11 cellular contexts compared by ENCODE assay signal in the genomic region with DNA sequence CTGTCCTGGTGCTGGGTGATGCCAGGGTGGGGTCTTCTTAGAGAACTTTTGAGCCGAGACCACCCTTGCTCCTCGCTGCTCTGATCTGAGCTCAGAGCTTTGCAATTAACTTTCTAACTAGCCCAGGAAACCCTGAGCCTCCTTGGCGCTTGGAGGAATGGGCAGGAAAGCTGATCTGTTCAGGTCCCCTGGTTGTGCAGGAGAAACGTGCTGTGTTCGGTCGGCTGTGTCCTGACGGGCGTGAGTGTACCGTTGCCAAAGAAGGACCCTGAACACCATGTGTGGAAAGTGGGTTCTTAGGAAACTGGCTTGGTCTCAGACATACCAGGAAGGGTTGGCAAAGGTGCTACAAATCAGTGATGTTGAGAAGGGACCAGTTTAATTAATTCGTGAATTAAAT. TPM values are rescaled to one million over a fixed set of nuclear protein-coding genes. Genes with fewer than 3 reads are reported as not detected.
DNase-seq lines count a peak whose midpoint lies in the region; ATAC-seq and TF ChIP-seq lines count a peak whose summit lies in the region.
"Had no signal": no experiment of that assay in that cellular context is flagged by ENCODE, and none has a peak within 500 bp of the region (broad histone marks: within the 10 kb centered on the region; RNA-seq: fewer than 3 reads in every experiment).

No MANE protein-coding gene starts in this region.

- H3K36me3 ChIP-seq in CD8-positive, alpha-beta T cell (ENCODE audit: insufficient read depth, low read length), result peaks cover 54% of the 10 kb centered on the region
- H3K36me3 ChIP-seq in prostate gland (no peaks in the 10 kb centered on the region), H7 (replicated peaks; ENCODE audit: control insufficient read depth, insufficient read depth, low read length) (peaks cover 6% of the 10 kb centered on the region)

- DNase-seq in CD8-positive, alpha-beta T cell, result peak in 2 of 7 experiments; percentile 16 to 28
- DNase-seq in astrocyte of the cerebellum (ENCODE audit: low read depth) (no peak), EL (no peak), prostate gland (ENCODE audit: low spot score) (no peak), H7 (no peak)
- DNase-seq in natural killer cell treated with Interleukin-12 subunit alpha and Interleukin-12 subunit beta and Interleukin-15 and Interleukin-18, amount 100 ng/mL, for 72 hours (ENCODE audit: low spot score), result no peak
- DNase-seq: islet precursor cell, NCI-H1105 treated with DMSO at 0.1 percent for 48 hours had no signal

- POLR2A ChIA-PET in CD8-positive, alpha-beta T cell (lab: Charles Lee), result interaction anchor here (22.5 kb wide), 1 partner anchor 74 kb away, joined by 249 read pairs; no protein-coding TSS in a partner anchor

- in situ Hi-C loops in astrocyte of the cerebellum (cut with HindIII; ENCODE audit: low sequenced_read_pairs), result no loop called here

- H3K4me1 ChIP-seq in CD8-positive, alpha-beta T cell (ENCODE audit: insufficient read depth, low read length), result peaks cover 32% of the 10 kb centered on the region
- H3K4me1 ChIP-seq in prostate gland (replicated peaks), result peaks cover 3% of the 10 kb centered on the region

- H3K4me3 ChIP-seq in CD8-positive, alpha-beta T cell (ENCODE audit: low read depth, low read length), result peak overlapping the region; percentile 99
- H3K4me3 ChIP-seq in astrocyte of the cerebellum (ENCODE audit: low read depth, low read length), result peak overlapping the region; percentile 53
- H3K4me3 ChIP-seq in prostate gland, result no peak overlapping the region
- H3K4me3 ChIP-seq in H7 (ENCODE audit: insufficient read depth, low read depth, low read length), result no peak overlapping the region

- H3K9me3 Mint-ChIP-seq in CD8-positive, alpha-beta T cell, result no peaks in the 10 kb centered on the region
- no peaks in the 10 kb centered on the region for H3K9me3 Mint-ChIP-seq in IgD-negative memory B cell
- H3K9me3 Mint-ChIP-seq in natural killer cell treated with Interleukin-12 subunit alpha and Interleukin-12 subunit beta and Interleukin-15 and Interleukin-18, amount 100 ng/mL, for 72 hours, result no peaks in the 10 kb centered on the region

- H3K9me3 ChIP-seq in CD8-positive, alpha-beta T cell (ENCODE audit: low read length), result no peaks in the 10 kb centered on the region
- no peaks in the 10 kb centered on the region for H3K9me3 ChIP-seq in prostate gland

- peak overlapping the region; percentile 96 for H3K27ac Mint-ChIP-seq in CD8-positive, alpha-beta T cell
- peak overlapping the region; percentile 41 to 98 (median 90) for H3K27ac Mint-ChIP-seq in IgD-negative memory B cell
- no peak overlapping the region for H3K27ac Mint-ChIP-seq in natural killer cell treated with Interleukin-12 subunit alpha and Interleukin-12 subunit beta and Interleukin-15 and Interleukin-18, amount 100 ng/mL, for 72 hours

- WGBS in prostate gland, result 94% methylated on average over 10 of the region's 10 CpGs

- H3K27me3 Mint-ChIP-seq in CD8-positive, alpha-beta T cell (ENCODE audit: low read depth), result no peaks in the 10 kb centered on the region
- H3K27me3 Mint-ChIP-seq in IgD-negative memory B cell, result peaks cover 7% of the 10 kb centered on the region
- peaks cover 0 to 12% of the 10 kb centered on the region in 2 donors for H3K27me3 Mint-ChIP-seq in natural killer cell treated with Interleukin-12 subunit alpha and Interleukin-12 subunit beta and Interleukin-15 and Interleukin-18, amount 100 ng/mL, for 72 hours

- CTCF ChIA-PET in CD8-positive, alpha-beta T cell (lab: Charles Lee), result interaction anchor here (0.8 to 14.1 kb wide), 4 partner anchors 44 to 90 kb away, joined by 3 to 162 read pairs (median 4); no protein-coding TSS in a partner anchor

- ATAC-seq in CD8-positive, alpha-beta T cell, result no peak
- no peak for ATAC-seq in natural killer cell treated with Interleukin-12 subunit alpha and Interleukin-12 subunit beta and Interleukin-15 and Interleukin-18, amount 100 ng/mL, for 72 hours
- ATAC-seq in HG02981 (IDR thresholded peaks at IDR 0.05; ENCODE audit: unreplicated experiment), result no peak
- ATAC-seq: sciatic nerve had no signal

- TF ChIP-seq CTCF in CD8-positive, alpha-beta T cell (IDR thresholded peaks at IDR 0.05), result no peak
- TF ChIP-seq CTCF in astrocyte of the cerebellum (IDR thresholded peaks at IDR 0.05; ENCODE audit: low read depth, low read length, missing control alignments) (no peak), prostate gland (IDR thresholded peaks at IDR 0.05) (no peak)

- H3K4me3 Mint-ChIP-seq in CD8-positive, alpha-beta T cell, result peak overlapping the region; percentile 95
- peak overlapping the region; percentile 23 to 84 (median 76) for H3K4me3 Mint-ChIP-seq in IgD-negative memory B cell
- H3K4me3 Mint-ChIP-seq in natural killer cell treated with Interleukin-12 subunit alpha and Interleukin-12 subunit beta and Interleukin-15 and Interleukin-18, amount 100 ng/mL, for 72 hours, result peak overlapping the region; percentile 60

- peak overlapping the region; percentile 64 for H3K27ac ChIP-seq in CD8-positive, alpha-beta T cell (ENCODE audit: low read depth, low read length)
- H3K27ac ChIP-seq in prostate gland, result no peak overlapping the region

- peaks cover 60% of the 10 kb centered on the region for H3K4me1 Mint-ChIP-seq in CD8-positive, alpha-beta T cell (ENCODE audit: low read depth)
- H3K4me1 Mint-ChIP-seq in IgD-negative memory B cell, result peaks cover 28 to 47% (median 28%) of the 10 kb centered on the region in 3 donors
- peaks cover 18 to 45% of the 10 kb centered on the region in 2 donors for H3K4me1 Mint-ChIP-seq in natural killer cell treated with Interleukin-12 subunit alpha and Interleukin-12 subunit beta and Interleukin-15 and Interleukin-18, amount 100 ng/mL, for 72 hours (ENCODE audit: low read depth in 2 of 2)

- no peaks in the 10 kb centered on the region for H3K27me3 ChIP-seq in CD8-positive, alpha-beta T cell (ENCODE audit: insufficient read depth, low read length)
- no peaks in the 10 kb centered on the region for H3K27me3 ChIP-seq in prostate gland (replicated peaks; ENCODE audit: insufficient read depth)
- H3K27me3 ChIP-seq in H7 (ENCODE audit: control insufficient read depth, insufficient read depth, low read length), result peaks cover 25% of the 10 kb centered on the region

- intact Hi-C loops in CD8-positive, alpha-beta T cell (cut with DNase I, micrococcal nuclease), result loop anchor here in 1 of 2 experiments (10.0 kb wide), 1 partner anchor 409 kb away; the partner anchor contains the start of gene JADE2
- intact Hi-C loops in prostate gland (cut with DNase I), result no loop called here

- TF ChIP-seq POLR2A in prostate gland (IDR thresholded peaks at IDR 0.05), result no peak

- peaks cover 66% of the 10 kb centered on the region for H3K36me3 Mint-ChIP-seq in CD8-positive, alpha-beta T cell
- no peaks in the 10 kb centered on the region for H3K36me3 Mint-ChIP-seq in IgD-negative memory B cell
- H3K36me3 Mint-ChIP-seq in natural killer cell treated with Interleukin-12 subunit alpha and Interleukin-12 subunit beta and Interleukin-15 and Interleukin-18, amount 100 ng/mL, for 72 hours, result no peaks in the 10 kb centered on the region

RNA-seq across cellular contexts. Expression of gene TCF7, which starts 1.8 kb away (rescaled TPM):
- total RNA-seq in CD8-positive, alpha-beta T cell, result 100 to 1,000 TPM; 517 to 538 TPM
- 41.7 TPM for polyA plus RNA-seq in IgD-negative memory B cell
- total RNA-seq in natural killer cell treated with Interleukin-12 subunit alpha and Interleukin-12 subunit beta and Interleukin-15 and Interleukin-18, amount 100 ng/mL, for 72 hours, result 1 to 10 TPM; 2.6 to 6.1 TPM
- total RNA-seq in prostate gland, result 1 to 10 TPM; 8.1 to 9.8 TPM
- total RNA-seq in H7 (2014; rRNA removed; shearing (Covaris generic)), result 2.4 and 3.7 TPM in 2 replicates

Comparison
In these comparisons a context has a peak if more than half of its experiments do, and no peak if none do; other contexts are left out.
1. H3K4me3 ChIP-seq: peak in CD8-positive, alpha-beta T cell (single experiment) and astrocyte of the cerebellum (single experiment); none in prostate gland (0 of 2) and H7 (single experiment).
2. H3K27ac Mint-ChIP-seq: peak in CD8-positive, alpha-beta T cell (single experiment) and IgD-negative memory B cell (3 of 3); none in natural killer cell treated with Interleukin-12 subunit alpha and Interleukin-12 subunit beta and Interleukin-15 and Interleukin-18, amount 100 ng/mL, for 72 hours (0 of 2).
3. RNA of gene TCF7, which starts 1.8 kb away (total RNA-seq): 517 to 538 TPM in CD8-positive, alpha-beta T cell; 8.1 to 9.8 TPM in prostate gland, 2.6 to 6.1 TPM in natural killer cell treated with Interleukin-12 subunit alpha and Interleukin-12 subunit beta and Interleukin-15 and Interleukin-18, amount 100 ng/mL, for 72 hours and 2.4 to 3.7 TPM in H7; every median in the first group is over 10 times any median in the second.
4. Peak in every context shown above with its lines, with median percentiles within 50 percentile points of each other: H3K4me3 Mint-ChIP-seq.